Comparison of ENCODE assay signal across 8 cellular contexts in genomic region chr3:170180107-170180951, GRCh38. TPM values are rescaled to one million over a fixed set of nuclear protein-coding genes. Genes with fewer than 3 reads are reported as not detected.
DNase-seq lines count a peak whose midpoint lies in the region; ATAC-seq and TF ChIP-seq lines count a peak whose summit lies in the region.

No MANE protein-coding gene starts in this region.

- peak overlapping the region; percentile 90 for H3K4me3 ChIP-seq in fibroblast of villous mesenchyme (ENCODE audit: low read depth, low read length)
- peak overlapping the region; percentile 75 for H3K4me3 ChIP-seq in ovary

- H3K9me3 ChIP-seq in ovary: no peaks in the 10 kb centered on the region

- H3K27ac Mint-ChIP-seq in activated B cell treated with CpG ODN at 0.5 μM for 24 hours: peak overlapping the region; percentile 98

- H3K27ac ChIP-seq in ovary: peak overlapping the region in 1 of 2 donors; percentile 82

- no peak for TF ChIP-seq POLR2A in ovary (IDR thresholded peaks at IDR 0.05)

- H3K36me3 ChIP-seq in ovary: no peaks in the 10 kb centered on the region

- no peaks in the 10 kb centered on the region for H3K27me3 ChIP-seq in ovary

- no peaks in the 10 kb centered on the region for H3K27me3 Mint-ChIP-seq in activated B cell treated with CpG ODN at 0.5 μM for 24 hours

- H3K36me3 Mint-ChIP-seq in activated B cell treated with CpG ODN at 0.5 μM for 24 hours (ENCODE audit: low read depth): peaks cover 38% of the 10 kb centered on the region

- peaks cover 4% of the 10 kb centered on the region for H3K4me1 ChIP-seq in ovary (ENCODE audit: insufficient read depth)

- intact Hi-C loops in activated B cell treated with CpG ODN at 0.5 μM for 24 hours (cut with micrococcal nuclease) (loop anchor here (2.0 to 10.0 kb wide), 5 partner anchors 42 to 692 kb away; partner anchors contain the start of genes LRRC31, LRRC34, LRRIQ4 and PRKCI), ovary (cut with DNase I) (loop anchor here in 2 of 4 donors (10.0 kb wide), 3 partner anchors 174 to 684 kb away; partner anchors contain the start of genes SKIL (in 2 of the 2) and CLDN11 (in 1 of the 2))

- CTCF ChIA-PET in activated B cell treated with CpG ODN at 0.5 μM for 24 hours (lab: Charles Lee): interaction anchor here (0.6 kb wide), 1 partner anchor 160 kb away, joined by 3 read pairs; no protein-coding TSS in a partner anchor

- DNase-seq in ELR (ENCODE audit: low read depth) (peak; percentile 42), activated B cell treated with CpG ODN at 0.5 μM for 24 hours (no peak), fibroblast of villous mesenchyme (ENCODE audit: low read depth) (peak; percentile 40), ovary (no peak), occipital lobe (lab: John Stamatoyannopoulos, UW) (no peak), NCI-H510A (lab: John Stamatoyannopoulos, UW) (no peak)

- POLR2A ChIA-PET in activated B cell treated with CpG ODN at 0.5 μM for 24 hours (lab: Charles Lee): interaction anchor here (0.6 to 2.4 kb wide), 20 partner anchors 9 to 1859 kb away, joined by 3 to 25 read pairs (median 4); partner anchors contain the start of genes ACTRT3, FNDC3B, MYNN and PRKCI

- peak; percentile 20 for ATAC-seq in GM21360 (IDR thresholded peaks at IDR 0.05; ENCODE audit: unreplicated experiment)
- peak; percentile 28 for ATAC-seq in HG03565 (IDR thresholded peaks at IDR 0.05; ENCODE audit: unreplicated experiment)
- ATAC-seq in activated B cell treated with CpG ODN at 0.5 μM for 24 hours (ENCODE audit: low read depth): peak; percentile 16

- 4 to 7% (median 5%) methylated on average over 16 of the region's 16 CpGs for WGBS in ovary, 3 donors

- peak overlapping the region; percentile 96 for H3K4me3 Mint-ChIP-seq in activated B cell treated with CpG ODN at 0.5 μM for 24 hours

- no peak for TF ChIP-seq EP300 in ovary (IDR thresholded peaks at IDR 0.05)

- H3K9me3 Mint-ChIP-seq in activated B cell treated with CpG ODN at 0.5 μM for 24 hours: no peaks in the 10 kb centered on the region

- TF ChIP-seq CTCF in activated B cell treated with CpG ODN at 0.5 μM for 24 hours (IDR thresholded peaks at IDR 0.05) (no peak), fibroblast of villous mesenchyme (IDR thresholded peaks at IDR 0.05; ENCODE audit: insufficient read depth, low read depth, low read length) (no peak), ovary (IDR thresholded peaks at IDR 0.05) (no peak)

- H3K4me1 Mint-ChIP-seq in activated B cell treated with CpG ODN at 0.5 μM for 24 hours: peaks cover 34% of the 10 kb centered on the region

RNA-seq across cellular contexts. Expression of gene PHC3, which starts 1.2 kb away (rescaled TPM):
- total RNA-seq in activated B cell treated with CpG ODN at 0.5 μM for 24 hours (105 TPM in 2 replicates), fibroblast of villous mesenchyme (37.0 and 51.4 TPM in 2 replicates), ovary (100 to 1,000 TPM in 1 of 7 donors, 10 to 100 TPM in 6; 43.3 to 121 (median 91.3) TPM), occipital lobe (55.2 TPM)
- polyA plus RNA-seq in ovary: 10 to 100 TPM in 1 of 2 donors, 1 to 10 TPM in 1; 9.9 to 37.8 TPM

RNA-seq across cellular contexts. Expression of gene PRKCI, which starts 41.9 kb away (rescaled TPM):
- total RNA-seq in activated B cell treated with CpG ODN at 0.5 μM for 24 hours: 6.6 and 6.9 TPM in 2 replicates
- total RNA-seq in fibroblast of villous mesenchyme: 81.8 and 98.4 TPM in 2 replicates
- 10 to 100 TPM; 33.2 to 62.4 (median 42.3) TPM for total RNA-seq in ovary
- polyA plus RNA-seq in ovary: 10 to 100 TPM; 15.5 TPM
- 86.7 TPM for total RNA-seq in occipital lobe

Comparison
In these comparisons a context has a peak if more than half of its experiments do, and no peak if none do; other contexts are left out.
1. DNase-seq: peak in ELR (single experiment) and fibroblast of villous mesenchyme (single experiment); none in activated B cell treated with CpG ODN at 0.5 μM for 24 hours (single experiment), ovary (0 of 5), occipital lobe (single experiment) and NCI-H510A (single experiment).
2. Peak in every context shown above with its lines, with median percentiles within 50 percentile points of each other: ATAC-seq.